ENCODE assay signal across 9 cellular contexts in genomic region chr3:146189519-146190173, GRCh38. TPM values are rescaled to one million over a fixed set of nuclear protein-coding genes. Genes with fewer than 3 reads are reported as not detected.
DNase-seq lines count a peak whose midpoint lies in the region; ATAC-seq, FAIRE-seq and TF ChIP-seq lines count a peak whose summit lies in the region.
"Had no signal": no experiment of that assay in that cellular context is flagged by ENCODE, and none has a peak within 500 bp of the region (broad histone marks: within the 10 kb centered on the region; RNA-seq: fewer than 3 reads in every experiment).

No MANE protein-coding gene starts in this region.

- peaks cover 2% of the 10 kb centered on the region for H3K4me1 Mint-ChIP-seq in memory B cell

- H3K4me1 ChIP-seq in Loucy (ENCODE audit: insufficient read depth, low read length, poor library complexity, severe bottlenecking) = no peaks in the 10 kb centered on the region
- H3K4me1 ChIP-seq: SJSA1 had no signal

- no peaks in the 10 kb centered on the region for H3K9me2 ChIP-seq in Loucy (replicated peaks; ENCODE audit: low read depth, low read length)

- no peak for DNase-seq in AG09309 (ENCODE audit: low read depth)
- peak; percentile 7 for DNase-seq in GM12892 (ENCODE audit: insufficient read length)
- DNase-seq in RKO (ENCODE audit: low spot score) = peak; percentile 73
- DNase-seq in dorsolateral prefrontal cortex = peak in 2 of 10 donors; percentile 8 to 32
- peak; percentile 10 to 18 for DNase-seq in memory B cell (ENCODE audit: low spot score in 2 of 2)
- no peak for DNase-seq in NCI-H187 (lab: John Stamatoyannopoulos, UW)

- H3K36me3 Mint-ChIP-seq in memory B cell = no peaks in the 10 kb centered on the region

- H2AFZ ChIP-seq in Loucy (ENCODE audit: low read length) = no peak overlapping the region

- peak; percentile 85 for FAIRE-seq in GM12892 (lab: Jason Lieb, UNC)

- H3K27ac Mint-ChIP-seq in memory B cell = no peak overlapping the region

- H3K4me3 Mint-ChIP-seq in memory B cell = no peak overlapping the region

- H3K27me3 ChIP-seq in Loucy (ENCODE audit: insufficient read depth, low read length, poor library complexity, severe bottlenecking) (no peaks in the 10 kb centered on the region), dorsolateral prefrontal cortex (no peaks in the 10 kb centered on the region)
- H3K27me3 ChIP-seq: SJSA1 had no signal

- H3K27ac ChIP-seq in dorsolateral prefrontal cortex = no peak overlapping the region
- H3K27ac ChIP-seq: SJSA1 had no signal

- no peak overlapping the region for H3K4me2 ChIP-seq in Loucy (ENCODE audit: low read depth, low read length, poor library complexity, severe bottlenecking)

- no peak overlapping the region for H3K4me3 ChIP-seq in AG09309 (ENCODE audit: control insufficient read depth, low read depth, low read length)
- no peak overlapping the region for H3K4me3 ChIP-seq in Loucy (ENCODE audit: low read length, poor library complexity, severe bottlenecking)
- peak overlapping the region in 1 of 59 donors; percentile 5 for H3K4me3 ChIP-seq in dorsolateral prefrontal cortex
- H3K4me3 ChIP-seq: SJSA1 had no signal

- no peaks in the 10 kb centered on the region for H3F3A ChIP-seq in Loucy (ENCODE audit: low read depth)

- no peaks in the 10 kb centered on the region for H3K79me2 ChIP-seq in Loucy (ENCODE audit: insufficient read depth, low read length)

- ATAC-seq in HG02571 (IDR thresholded peaks at IDR 0.05; ENCODE audit: unreplicated experiment) = peak; percentile 95
- ATAC-seq in memory B cell (ENCODE audit: low read depth) = peak; percentile 63

- TF ChIP-seq POLR2A in GM12892 (IDR thresholded peaks at IDR 0.05; ENCODE audit: low read depth, low read length) = no peak

- H4K20me1 ChIP-seq in Loucy (ENCODE audit: insufficient read depth, low read length, poor library complexity, severe bottlenecking) = no peaks in the 10 kb centered on the region

- peak; percentile 70 for TF ChIP-seq CTCF in AG09309 (IDR thresholded peaks at IDR 0.05; ENCODE audit: control insufficient read depth, insufficient read depth, low read depth, low read length, missing control alignments)
- TF ChIP-seq CTCF in Loucy (conservative IDR thresholded peaks at IDR 0.05; ENCODE audit: low read length) = peak; percentile 82
- peak; percentile 66 to 89 (median 80) for TF ChIP-seq CTCF in dorsolateral prefrontal cortex (IDR thresholded peaks at IDR 0.05 in 54 of 56, conservative IDR thresholded peaks at IDR 0.05 in 2 of 56; ENCODE audit: low read depth in 1 of 56, partially characterized antibody in 56 of 56)

- no peaks in the 10 kb centered on the region for H3K9me3 ChIP-seq in Loucy (ENCODE audit: insufficient read depth, low read depth, low read length)
- H3K9me3 ChIP-seq: SJSA1 had no signal

- intact Hi-C loops in dorsolateral prefrontal cortex (cut with DNase I) = loop anchor here (5.0 kb wide), 2 partner anchors 127 to 412 kb away; no protein-coding TSS in a partner anchor

- H3K36me3 ChIP-seq in Loucy (ENCODE audit: insufficient read depth, low read length) = no peaks in the 10 kb centered on the region
- H3K36me3 ChIP-seq: SJSA1 had no signal

- no peaks in the 10 kb centered on the region for H3K9me3 Mint-ChIP-seq in memory B cell

- H3K9ac ChIP-seq in Loucy (ENCODE audit: low read depth, low read length, poor library complexity, severe bottlenecking) = no peak overlapping the region

- peaks cover 4% of the 10 kb centered on the region for H3K27me3 Mint-ChIP-seq in memory B cell

RNA-seq across cellular contexts. Expression of gene PLOD2, which starts 28.7 kb away (rescaled TPM):
- polyA plus RNA-seq in GM12892 (2012; ENCODE audit: missing spikeins) = 1.4 TPM
- 10 to 100 TPM; 18.4 to 75.5 (median 31.6) TPM for total RNA-seq in dorsolateral prefrontal cortex

Comparison
In these comparisons a context has a peak if more than half of its experiments do, and no peak if none do; other contexts are left out.
1. DNase-seq: peak in GM12892 (single experiment), RKO (single experiment) and memory B cell (2 of 2); none in AG09309 (single experiment) and NCI-H187 (0 of 2).
2. Peak in every context shown above with its lines, with median percentiles within 50 percentile points of each other: CTCF ChIP-seq.